Comparison of ENCODE assay signal across 1 cellular context in the genomic region with DNA sequence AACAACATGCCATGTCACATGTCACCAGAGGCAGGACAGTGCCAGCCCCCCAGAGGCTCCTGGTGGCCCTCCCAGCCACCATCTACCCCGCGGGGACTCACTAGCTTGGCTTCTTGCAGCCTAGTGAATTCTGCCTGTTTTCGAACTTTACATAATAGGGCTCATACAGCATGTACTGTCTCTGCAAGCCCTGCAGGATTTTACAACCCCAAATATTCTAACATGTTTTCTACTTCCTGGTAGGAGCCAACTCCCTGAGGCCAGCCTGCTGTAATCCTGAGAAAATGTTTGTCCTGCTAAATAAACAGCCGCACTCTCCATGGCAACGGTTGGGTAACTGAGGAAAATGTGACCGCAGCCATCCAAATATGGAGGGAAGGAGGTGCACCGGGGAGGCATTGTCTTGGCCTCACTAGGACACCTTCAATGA.
A peak's percentile ranks its signal among the peaks of the same experiment; 100 is the strongest.
TF ChIP-seq lines count a peak whose summit lies in the region.

No MANE protein-coding gene starts in this region.

TF ChIP-seq in HEK293, 187 proteins besides CTCF, POLR2A, EP300 and RAD21 (continued from another document):
- TF ChIP-seq, protein P1, sequence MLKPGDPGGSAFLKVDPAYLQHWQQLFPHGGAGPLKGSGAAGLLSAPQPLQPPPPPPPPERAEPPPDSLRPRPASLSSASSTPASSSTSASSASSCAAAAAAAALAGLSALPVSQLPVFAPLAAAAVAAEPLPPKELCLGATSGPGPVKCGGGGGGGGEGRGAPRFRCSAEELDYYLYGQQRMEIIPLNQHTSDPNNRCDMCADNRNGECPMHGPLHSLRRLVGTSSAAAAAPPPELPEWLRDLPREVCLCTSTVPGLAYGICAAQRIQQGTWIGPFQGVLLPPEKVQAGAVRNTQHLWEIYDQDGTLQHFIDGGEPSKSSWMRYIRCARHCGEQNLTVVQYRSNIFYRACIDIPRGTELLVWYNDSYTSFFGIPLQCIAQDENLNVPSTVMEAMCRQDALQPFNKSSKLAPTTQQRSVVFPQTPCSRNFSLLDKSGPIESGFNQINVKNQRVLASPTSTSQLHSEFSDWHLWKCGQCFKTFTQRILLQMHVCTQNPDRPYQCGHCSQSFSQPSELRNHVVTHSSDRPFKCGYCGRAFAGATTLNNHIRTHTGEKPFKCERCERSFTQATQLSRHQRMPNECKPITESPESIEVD (tag by site-specific recombination; IDR thresholded peaks at IDR 0.05): peak; percentile 42; the same call in 1 of the 2 replicates
- TF ChIP-seq, protein P2, sequence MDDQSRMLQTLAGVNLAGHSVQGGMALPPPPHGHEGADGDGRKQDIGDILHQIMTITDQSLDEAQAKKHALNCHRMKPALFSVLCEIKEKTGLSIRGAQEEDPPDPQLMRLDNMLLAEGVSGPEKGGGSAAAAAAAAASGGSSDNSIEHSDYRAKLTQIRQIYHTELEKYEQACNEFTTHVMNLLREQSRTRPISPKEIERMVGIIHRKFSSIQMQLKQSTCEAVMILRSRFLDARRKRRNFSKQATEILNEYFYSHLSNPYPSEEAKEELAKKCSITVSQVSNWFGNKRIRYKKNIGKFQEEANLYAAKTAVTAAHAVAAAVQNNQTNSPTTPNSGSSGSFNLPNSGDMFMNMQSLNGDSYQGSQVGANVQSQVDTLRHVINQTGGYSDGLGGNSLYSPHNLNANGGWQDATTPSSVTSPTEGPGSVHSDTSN (CRISPR knock-in tag; IDR thresholded peaks at IDR 0.05): no peak
- TF ChIP-seq, protein P3, sequence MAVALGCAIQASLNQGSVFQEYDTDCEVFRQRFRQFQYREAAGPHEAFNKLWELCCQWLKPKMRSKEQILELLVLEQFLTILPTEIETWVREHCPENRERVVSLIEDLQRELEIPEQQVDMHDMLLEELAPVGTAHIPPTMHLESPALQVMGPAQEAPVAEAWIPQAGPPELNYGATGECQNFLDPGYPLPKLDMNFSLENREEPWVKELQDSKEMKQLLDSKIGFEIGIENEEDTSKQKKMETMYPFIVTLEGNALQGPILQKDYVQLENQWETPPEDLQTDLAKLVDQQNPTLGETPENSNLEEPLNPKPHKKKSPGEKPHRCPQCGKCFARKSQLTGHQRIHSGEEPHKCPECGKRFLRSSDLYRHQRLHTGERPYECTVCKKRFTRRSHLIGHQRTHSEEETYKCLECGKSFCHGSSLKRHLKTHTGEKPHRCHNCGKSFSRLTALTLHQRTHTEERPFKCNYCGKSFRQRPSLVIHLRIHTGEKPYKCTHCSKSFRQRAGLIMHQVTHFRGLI (tag by site-specific recombination; IDR thresholded peaks at IDR 0.05): peak; percentile 60; the same call in 1 of the 2 replicates
- TF ChIP-seq GLIS2 (tag by site-specific recombination; IDR thresholded peaks at IDR 0.05) (0 out of 2 replicates have a peak, but pooled peaks have one; percentile 11), ZNF2 (tag by site-specific recombination; IDR thresholded peaks at IDR 0.05) (peak; percentile 65; the same call in 1 of the 2 replicates), TRIM28 (IDR thresholded peaks at IDR 0.05; ENCODE audit: borderline replicate concordance, low read length) (peak; percentile 39; the same call in 1 of the 2 replicates), ZBTB8A (tag by site-specific recombination; IDR thresholded peaks at IDR 0.05) (peak; percentile 13; the same call in 1 of the 2 replicates)
- TF ChIP-seq, protein P4, sequence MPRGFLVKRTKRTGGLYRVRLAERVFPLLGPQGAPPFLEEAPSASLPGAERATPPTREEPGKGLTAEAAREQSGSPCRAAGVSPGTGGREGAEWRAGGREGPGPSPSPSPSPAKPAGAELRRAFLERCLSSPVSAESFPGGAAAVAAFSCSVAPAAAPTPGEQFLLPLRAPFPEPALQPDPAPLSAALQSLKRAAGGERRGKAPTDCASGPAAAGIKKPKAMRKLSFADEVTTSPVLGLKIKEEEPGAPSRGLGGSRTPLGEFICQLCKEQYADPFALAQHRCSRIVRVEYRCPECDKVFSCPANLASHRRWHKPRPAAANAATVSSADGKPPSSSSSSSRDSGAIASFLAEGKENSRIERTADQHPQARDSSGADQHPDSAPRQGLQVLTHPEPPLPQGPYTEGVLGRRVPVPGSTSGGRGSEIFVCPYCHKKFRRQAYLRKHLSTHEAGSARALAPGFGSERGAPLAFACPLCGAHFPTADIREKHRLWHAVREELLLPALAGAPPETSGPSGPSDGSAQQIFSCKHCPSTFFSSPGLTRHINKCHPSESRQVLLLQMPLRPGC (tag by site-specific recombination; IDR thresholded peaks at IDR 0.05): no peak
